In genomic region chr12:93713060-93713459, GRCh38 we compare ENCODE assay signal across 12 cellular contexts.
"Had no signal": no experiment of that assay in that cellular context is flagged by ENCODE, and none has a peak within 500 bp of the region (broad histone marks: within the 10 kb centered on the region; RNA-seq: fewer than 3 reads in every experiment).

No MANE protein-coding gene starts in this region.

- H3K4me3 ChIP-seq: dorsolateral prefrontal cortex, left lung, right lobe of liver, stomach had no signal

- H3K27ac ChIP-seq: left lung had no signal

- H3K27me3 ChIP-seq: dorsolateral prefrontal cortex, left lung, right lobe of liver, stomach had no signal

- H3K27me3 Mint-ChIP-seq: memory B cell had no signal

- H3K4me1 Mint-ChIP-seq: activated naive CD4-positive, alpha-beta T cell treated with anti-CD3 and anti-CD28 coated beads, Interleukin-2, amount 10 ng/mL, durations not matched to agents 7 days and 5 days had no signal

- ATAC-seq: left lung, natural killer cell had no signal

- H3K27ac Mint-ChIP-seq: activated naive CD4-positive, alpha-beta T cell treated with anti-CD3 and anti-CD28 coated beads, Interleukin-2, amount 10 ng/mL, durations not matched to agents 7 days and 5 days; activated T-helper 2 cell treated with anti-CD3 and anti-CD28 coated beads, Interferon-gamma antibody, Interleukin-2, Interleukin-4, amounts not matched to agents 10 μg/mL and 5 μg/mL and 100 μg/mL, durations not matched to agents 14 hours and 24 hours and 36 hours; memory B cell; natural killer cell had no signal

- H3K36me3 ChIP-seq: left lung, right lobe of liver, stomach had no signal

- DNase-seq: activated CD4-positive, alpha-beta T cell treated with anti-CD3 and anti-CD28 coated beads, Interleukin-2, amount 50 U/mL, for 4 hours; activated CD4-positive, CD25-positive, alpha-beta regulatory T cell treated with anti-CD3 and anti-CD28 coated beads, Interleukin-2, amount 50 U/mL, for 72 hours; activated naive CD4-positive, alpha-beta T cell treated with anti-CD3 and anti-CD28 coated beads, Interleukin-2, amount 10 ng/mL, durations not matched to agents 7 days and 5 days; dorsolateral prefrontal cortex; hippocampal formation; left lung; natural killer cell; right lobe of liver; stimulated activated CD4-positive, alpha-beta T cell treated with anti-CD3 and anti-CD28 coated beads, Interleukin-1b, Interleukin-23, amount 100 ng/mL, for 48 hours; stomach had no signal

- H3K4me3 Mint-ChIP-seq: activated naive CD4-positive, alpha-beta T cell treated with anti-CD3 and anti-CD28 coated beads, Interleukin-2, amount 10 ng/mL, durations not matched to agents 7 days and 5 days; memory B cell; natural killer cell had no signal

- H3K9me3 ChIP-seq: right lobe of liver had no signal
